ENCODE assay signal across 13 cellular contexts in genomic region chr4:127251423-127251822, GRCh38.
DNase-seq lines count a peak whose midpoint lies in the region; ATAC-seq and TF ChIP-seq lines count a peak whose summit lies in the region.
"Had no signal": no experiment of that assay in that cellular context is flagged by ENCODE, and none has a peak within 500 bp of the region (broad histone marks: within the 10 kb centered on the region; RNA-seq: fewer than 3 reads in every experiment).

No MANE protein-coding gene starts in this region.

- no peaks in the 10 kb centered on the region for H3K9me3 ChIP-seq in left lung
- H3K9me3 ChIP-seq: SJSA1 had no signal

- TF ChIP-seq CTCF in AG10803 (conservative IDR thresholded peaks at IDR 0.05; ENCODE audit: low read length) (no peak), left lung (IDR thresholded peaks at IDR 0.05) (no peak)

- H3K36me3 ChIP-seq in left lung, result no peaks in the 10 kb centered on the region
- H3K36me3 ChIP-seq: cardiac muscle cell, SJSA1 had no signal

- H3K4me1 ChIP-seq in left lung, result no peaks in the 10 kb centered on the region
- H3K4me1 ChIP-seq: SJSA1 had no signal

- H3K27me3 ChIP-seq in left lung, result no peaks in the 10 kb centered on the region
- H3K27me3 ChIP-seq: cardiac muscle cell, SJSA1 had no signal

- DNase-seq in AG10803 (ENCODE audit: low read depth), result peak; percentile 54
- DNase-seq in amniotic epithelial cell (ENCODE audit: low read depth), result peak; percentile 74
- no peak for DNase-seq in left lung
- no peak for DNase-seq in NCI-H1930 (lab: John Stamatoyannopoulos, UW)
- DNase-seq: AML-193; NCI-H1436 treated with DMSO at 0.1 percent for 48 hours; stimulated activated naive B cell treated with anti-CD40 and anti-IgM and Interleukin-4, amounts not matched to agents 10 μg/mL and 1 μg/mL and 100 μg/mL, for 72 hours had no signal

- intact Hi-C loops in left lung (cut with DNase I), result no loop called here

- H3K4me3 ChIP-seq in AG10803 (ENCODE audit: low read length) (no peak overlapping the region), left lung (no peak overlapping the region)
- H3K4me3 ChIP-seq: cardiac muscle cell, SJSA1 had no signal

- H3K27ac ChIP-seq in left lung, result no peak overlapping the region
- H3K27ac ChIP-seq: cardiac muscle cell, SJSA1 had no signal

- ATAC-seq in GM19467 (IDR thresholded peaks at IDR 0.05; ENCODE audit: unreplicated experiment) (peak; percentile 74), HG03457 (IDR thresholded peaks at IDR 0.05; ENCODE audit: unreplicated experiment) (peak; percentile 85), GM19397 (IDR thresholded peaks at IDR 0.05; ENCODE audit: unreplicated experiment) (no peak), left lung (no peak), HG02759 (IDR thresholded peaks at IDR 0.05; ENCODE audit: unreplicated experiment) (no peak)
- ATAC-seq: stimulated activated naive B cell treated with anti-CD40 and anti-IgM and Interleukin-4, amounts not matched to agents 10 μg/mL and 1 μg/mL and 100 μg/mL, for 72 hours had no signal

Comparison
In these comparisons a context has a peak if more than half of its experiments do, and no peak if none do; other contexts are left out.
1. DNase-seq: peak in AG10803 (single experiment) and amniotic epithelial cell (single experiment); none in left lung (0 of 2) and NCI-H1930 (0 of 2).
2. ATAC-seq: peak in GM19467 (single experiment) and HG03457 (single experiment); none in GM19397 (single experiment), left lung (single experiment) and HG02759 (single experiment).